In genomic region chr3:38008971-38009580, GRCh38 we compare ENCODE assay signal across 20 cellular contexts. TPM values are rescaled to one million over a fixed set of nuclear protein-coding genes. Genes with fewer than 3 reads are reported as not detected.
DNase-seq lines count a peak whose midpoint lies in the region; ATAC-seq, FAIRE-seq and TF ChIP-seq lines count a peak whose summit lies in the region.
"Had no signal": no experiment of that assay in that cellular context is flagged by ENCODE, and none has a peak within 500 bp of the region (broad histone marks: within the 10 kb centered on the region; RNA-seq: fewer than 3 reads in every experiment).

No MANE protein-coding gene starts in this region.

- H2AFZ ChIP-seq in K562 (ENCODE audit: low read depth, low read length): no peak overlapping the region

- H3K27ac ChIP-seq in right cardiac atrium (ENCODE audit: low read length) (no peak overlapping the region), left ventricle myocardium inferior (replicated peaks) (no peak overlapping the region), K562 (ENCODE audit: extremely low read depth, low read depth, low read length) (no peak overlapping the region)
- H3K27ac ChIP-seq: 22Rv1, C4-2B, HL-60 had no signal

- H3K27me3 ChIP-seq in right cardiac atrium (ENCODE audit: control insufficient read depth, insufficient read depth): no peaks in the 10 kb centered on the region
- H3K27me3 ChIP-seq in left ventricle myocardium inferior (ENCODE audit: low read depth): no peaks in the 10 kb centered on the region
- no peaks in the 10 kb centered on the region for H3K27me3 ChIP-seq in K562 (ENCODE audit: control insufficient read depth in 2 of 2, insufficient read depth in 2 of 2, low read length in 2 of 2)
- H3K27me3 ChIP-seq: Peyer's patch had no signal

- intact Hi-C loops in right cardiac atrium (cut with DNase I): no loop called here
- intact Hi-C loops in left ventricle myocardium inferior (cut with micrococcal nuclease): no loop called here
- intact Hi-C loops in K562 (cut with micrococcal nuclease): no loop called here

- CTCF ChIA-PET in K562 (lab: Yijun Ruan, JAX; ENCODE audit: low intra/inter-chr PET ratio): no interaction called here

- H3K27me3 Mint-ChIP-seq in T-helper 1 cell treated with Interleukin-12 subunit alpha and Interleukin-12 subunit beta and Interleukin-4 antibody, amounts not matched to agents 30 μg/mL and 1 μg/mL, for 36 hours (ENCODE audit: low read depth): no peaks in the 10 kb centered on the region

- peak overlapping the region; percentile 41 for H3K27ac Mint-ChIP-seq in T-helper 1 cell treated with Interleukin-12 subunit alpha and Interleukin-12 subunit beta and Interleukin-4 antibody, amounts not matched to agents 30 μg/mL and 1 μg/mL, for 36 hours
- peak overlapping the region; percentile 87 for H3K27ac Mint-ChIP-seq in stimulated activated effector memory CD8-positive, alpha-beta T cell treated with anti-CD3 and anti-CD28 coated beads, Interleukin-12 subunit alpha, Interleukin-12 subunit beta, amount 100 ng/mL, for 72 hours

- no peak overlapping the region for H3K4me3 ChIP-seq in right cardiac atrium (ENCODE audit: low read length)
- H3K4me3 ChIP-seq in left ventricle myocardium inferior: no peak overlapping the region
- H3K4me3 ChIP-seq in K562: no peak overlapping the region
- H3K4me3 ChIP-seq: HAP-1, Peyer's patch had no signal

- H3K36me3 Mint-ChIP-seq in T-helper 1 cell treated with Interleukin-12 subunit alpha and Interleukin-12 subunit beta and Interleukin-4 antibody, amounts not matched to agents 30 μg/mL and 1 μg/mL, for 36 hours (ENCODE audit: low read depth): peaks cover 4% of the 10 kb centered on the region
- peaks cover 41% of the 10 kb centered on the region for H3K36me3 Mint-ChIP-seq in stimulated activated effector memory CD8-positive, alpha-beta T cell treated with anti-CD3 and anti-CD28 coated beads, Interleukin-12 subunit alpha, Interleukin-12 subunit beta, amount 100 ng/mL, for 72 hours

- H4K20me1 ChIP-seq in K562 (replicated peaks; ENCODE audit: control insufficient read depth, insufficient read depth, low read length): peaks cover 7% of the 10 kb centered on the region

- H3K4me1 ChIP-seq in right cardiac atrium (ENCODE audit: control insufficient read depth, insufficient read depth, low read length) (no peaks in the 10 kb centered on the region), left ventricle myocardium inferior (peaks cover 15% of the 10 kb centered on the region), K562 (replicated peaks in 1 of 2; ENCODE audit: control insufficient read depth in 2 of 2, insufficient read depth in 2 of 2, low read length in 2 of 2) (peaks cover 6 to 46% of the 10 kb centered on the region in 2 experiments; a peak in 4 of 5 replicates)
- H3K4me1 ChIP-seq: HAP-1 had no signal

- ATAC-seq in right cardiac atrium (no peak), K562 (no peak)
- ATAC-seq in stimulated activated effector memory CD8-positive, alpha-beta T cell treated with anti-CD3 and anti-CD28 coated beads, Interleukin-12 subunit alpha, Interleukin-12 subunit beta, amount 100 ng/mL, for 72 hours: no peak
- ATAC-seq: Right ventricle myocardium inferior had no signal

- 0 out of 2 replicates have a peak, but pooled peaks have one; percentile 20 for TF ChIP-seq POLR2A in K562 (conservative IDR thresholded peaks at IDR 0.05)

- no peak for TF ChIP-seq EP300 in K562 (IDR thresholded peaks at IDR 0.05; ENCODE audit: low read length)

- H3K9me1 ChIP-seq in K562 (ENCODE audit: control insufficient read depth, insufficient read depth, low read length): peaks cover 10% of the 10 kb centered on the region

- no peak for TF ChIP-seq RAD21 in K562 (CRISPR knock-in tag; conservative IDR thresholded peaks at IDR 0.05 in 1 of 2, IDR thresholded peaks at IDR 0.05 in 1 of 2)

- H3K9me3 Mint-ChIP-seq in T-helper 1 cell treated with Interleukin-12 subunit alpha and Interleukin-12 subunit beta and Interleukin-4 antibody, amounts not matched to agents 30 μg/mL and 1 μg/mL, for 36 hours: no peaks in the 10 kb centered on the region
- no peaks in the 10 kb centered on the region for H3K9me3 Mint-ChIP-seq in stimulated activated effector memory CD8-positive, alpha-beta T cell treated with anti-CD3 and anti-CD28 coated beads, Interleukin-12 subunit alpha, Interleukin-12 subunit beta, amount 100 ng/mL, for 72 hours

- H3K9me3 ChIP-seq in right cardiac atrium (ENCODE audit: control insufficient read depth, low read length) (no peaks in the 10 kb centered on the region), left ventricle myocardium inferior (replicated peaks) (no peaks in the 10 kb centered on the region), K562 (replicated peaks; ENCODE audit: control insufficient read depth, insufficient read depth, low read depth, low read length) (no peaks in the 10 kb centered on the region)
- H3K9me3 ChIP-seq: HAP-1, Peyer's patch had no signal

- BruUV-seq in K562 (replicated peaks; lab: Mats Ljungman, UMichigan): no TSS peak

- POLR2A ChIA-PET in K562 (lab: Yijun Ruan, JAX): interaction anchor here (0.7 kb wide), 1 partner anchor 29 kb away, joined by 5 read pairs; no protein-coding TSS in a partner anchor

- peaks cover 44% of the 10 kb centered on the region for H3K36me3 ChIP-seq in left ventricle myocardium inferior
- peaks cover 83% of the 10 kb centered on the region for H3K36me3 ChIP-seq in K562 (ENCODE audit: control insufficient read depth, insufficient read depth, low read length)

- H3K4me1 Mint-ChIP-seq in T-helper 1 cell treated with Interleukin-12 subunit alpha and Interleukin-12 subunit beta and Interleukin-4 antibody, amounts not matched to agents 30 μg/mL and 1 μg/mL, for 36 hours (ENCODE audit: low read depth): peaks cover 5% of the 10 kb centered on the region
- peaks cover 20% of the 10 kb centered on the region for H3K4me1 Mint-ChIP-seq in stimulated activated effector memory CD8-positive, alpha-beta T cell treated with anti-CD3 and anti-CD28 coated beads, Interleukin-12 subunit alpha, Interleukin-12 subunit beta, amount 100 ng/mL, for 72 hours

- in situ Hi-C loops in K562 (cut with MboI): no loop called here

- DNase-seq in T-helper 1 cell: no peak
- peak; percentile 8 to 44 (median 29) for DNase-seq in right cardiac atrium
- no peak for DNase-seq in left ventricle myocardium inferior
- peak in 1 of 4 experiments; percentile 13 for DNase-seq in K562 (ENCODE audit: extremely low read depth in 1 of 4, low spot score in 3 of 4)
- DNase-seq in stimulated activated effector memory CD8-positive, alpha-beta T cell treated with anti-CD3 and anti-CD28 coated beads, Interleukin-12 subunit alpha, Interleukin-12 subunit beta, amount 100 ng/mL, for 72 hours (ENCODE audit: low spot score in 2 of 2): no peak
- DNase-seq in OCI-M1 (lab: John Stamatoyannopoulos, UW): no peak
- no peak for DNase-seq in middle frontal gyrus (ENCODE audit: extremely low spot score, low spot score)
- DNase-seq: AML-193, DMS 273 treated with DMSO at 0.1 percent for 48 hours, NCI-H1105, NCI-H2081 had no signal

- H3K4me3 Mint-ChIP-seq in T-helper 1 cell treated with Interleukin-12 subunit alpha and Interleukin-12 subunit beta and Interleukin-4 antibody, amounts not matched to agents 30 μg/mL and 1 μg/mL, for 36 hours: no peak overlapping the region
- H3K4me3 Mint-ChIP-seq in stimulated activated effector memory CD8-positive, alpha-beta T cell treated with anti-CD3 and anti-CD28 coated beads, Interleukin-12 subunit alpha, Interleukin-12 subunit beta, amount 100 ng/mL, for 72 hours: no peak overlapping the region

- H3K9ac ChIP-seq in K562 (ENCODE audit: insufficient read depth in 1 of 2, low read depth in 2 of 2, low read length in 2 of 2): peak overlapping the region in 1 of 2 experiments; percentile 67; a peak in 1 of 4 replicates

- no peak overlapping the region for H3K4me2 ChIP-seq in K562 (ENCODE audit: insufficient read depth, low read length)

- peaks cover 6% of the 10 kb centered on the region; the same call in 1 of the 3 replicates for H3K79me2 ChIP-seq in K562 (ENCODE audit: control insufficient read depth, insufficient read depth, low read length)

- TF ChIP-seq CTCF in left ventricle myocardium inferior (IDR thresholded peaks at IDR 0.05; ENCODE audit: borderline replicate concordance): no peak
- no peak for TF ChIP-seq CTCF in K562 (IDR thresholded peaks at IDR 0.05 in 2 of 3, conservative IDR thresholded peaks at IDR 0.05 in 1 of 3; ENCODE audit: insufficient read depth in 2 of 3, low read depth in 1 of 3, low read length in 3 of 3)

- FAIRE-seq in K562 (lab: Jason Lieb, UNC): no peak
- FAIRE-seq: G401.6 had no signal

- WGBS in right cardiac atrium: 87% methylated on average over 16 of the region's 16 CpGs
- 85% methylated on average over 16 of the region's 16 CpGs for WGBS in K562 (ENCODE audit: insufficient coverage, low coverage, missing lambda C conversion rate)

RNA-seq across cellular contexts. Expression of gene VILL, which starts 18.5 kb away (rescaled TPM):
- total RNA-seq in right cardiac atrium (1 to 10 TPM; 4.0 to 9.7 (median 8.8) TPM), left ventricle myocardium inferior (3.6 TPM), K562 (2014; rRNA removed) (12.6 and 17.4 TPM in 2 replicates), K562 (2014; rRNA removed; fragmentation: Illumina TruSeq; extraction: Trizol) (3.3 and 4.3 TPM in 2 replicates), K562 (2015; rRNA removed; fragmentation: Illumina TruSeq; extraction: Trizol) (8.8 and 9.2 TPM in 2 replicates), K562 (2021) (12.4 and 13.4 TPM in 2 replicates)
- polyA plus RNA-seq in right cardiac atrium (5.4 TPM), K562 (2011; rRNA removed) (7.7 and 10.6 TPM in 2 replicates), K562 (2014; fragmentation: Illumina TruSeq; extraction: Trizol) (8.7 and 9.8 TPM in 2 replicates), K562 (2014; fragmentation: Nextera tagmentation; extraction: Ambion mirVana) (under 1 TPM; 0.11 to 0.49 TPM), K562 (2014; rRNA removed) (16.0 and 18.1 TPM in 2 replicates)
- total RNA-seq in K562 (2011; cell fraction: chromatin; rRNA removed; ENCODE audit: low replicate concordance): 21.1 and 67.2 TPM in 2 replicates
- 38.7 and 48.8 TPM in 2 replicates for total RNA-seq in K562 (2011; cell fraction: nucleolus; rRNA removed)
- 25.6 and 29.8 TPM in 2 replicates for total RNA-seq in K562 (2011; cell fraction: nucleoplasm; rRNA removed)
- 9.8 and 17.0 TPM in 2 replicates for polyA plus RNA-seq in K562 (2011; cell fraction: cytosol; rRNA removed)
- 51.3 and 85.1 TPM in 2 replicates for polyA plus RNA-seq in K562 (2011; cell fraction: nucleus; rRNA removed)
- 10.0 and 15.4 TPM in 2 replicates for polyA plus RNA-seq in K562 (2012)
- 10.8 and 11.9 TPM in 2 replicates for polyA minus RNA-seq in K562 (2011; rRNA and poly(A)+ RNA removed)
- 2.6 and 4.9 TPM in 2 replicates for polyA minus RNA-seq in K562 (2011; cell fraction: cytosol; rRNA and poly(A)+ RNA removed)
- polyA minus RNA-seq in K562 (2011; cell fraction: nucleus; rRNA and poly(A)+ RNA removed): 32.0 and 33.5 TPM in 2 replicates

RNA-seq across cellular contexts. Expression of gene PLCD1, which starts 20.4 kb away (rescaled TPM):
- total RNA-seq in right cardiac atrium (10 to 100 TPM; 12.1 to 17.7 (median 15.2) TPM), left ventricle myocardium inferior (10.3 TPM), K562 (2014; rRNA removed) (152 and 190 TPM in 2 replicates), K562 (2014; rRNA removed; fragmentation: Illumina TruSeq; extraction: Trizol) (60.7 and 88.3 TPM in 2 replicates), K562 (2015; rRNA removed; fragmentation: Illumina TruSeq; extraction: Trizol) (47.5 and 50.1 TPM in 2 replicates), K562 (2021) (149 and 161 TPM in 2 replicates)
- polyA plus RNA-seq in right cardiac atrium (11.2 TPM), K562 (2011; rRNA removed) (209 and 284 TPM in 2 replicates), K562 (2014; fragmentation: Illumina TruSeq; extraction: Trizol) (135 and 145 TPM in 2 replicates), K562 (2014; fragmentation: Nextera tagmentation; extraction: Ambion mirVana) (10 to 100 TPM in 1 of 2 experiments, 1 to 10 TPM in 1; 5.4 to 11.0 TPM), K562 (2014; rRNA removed) (116 and 140 TPM in 2 replicates)
- total RNA-seq in K562 (2011; cell fraction: chromatin; rRNA removed; ENCODE audit: low replicate concordance): 283 and 655 TPM in 2 replicates
- 463 and 540 TPM in 2 replicates for total RNA-seq in K562 (2011; cell fraction: nucleolus; rRNA removed)
- 244 and 351 TPM in 2 replicates for total RNA-seq in K562 (2011; cell fraction: nucleoplasm; rRNA removed)
- polyA plus RNA-seq in K562 (2011; cell fraction: cytosol; rRNA removed): 214 and 249 TPM in 2 replicates
- 1,089 and 1,150 TPM in 2 replicates for polyA plus RNA-seq in K562 (2011; cell fraction: nucleus; rRNA removed)
- polyA plus RNA-seq in K562 (2012): 67.9 and 83.7 TPM in 2 replicates
- polyA minus RNA-seq in K562 (2011; rRNA and poly(A)+ RNA removed): 191 and 192 TPM in 2 replicates
- 144 and 183 TPM in 2 replicates for polyA minus RNA-seq in K562 (2011; cell fraction: cytosol; rRNA and poly(A)+ RNA removed)
- polyA minus RNA-seq in K562 (2011; cell fraction: nucleus; rRNA and poly(A)+ RNA removed): 158 and 240 TPM in 2 replicates

RNA-seq across cellular contexts. Expression of gene DLEC1, which starts 29.9 kb away (rescaled TPM):
- total RNA-seq in right cardiac atrium: 1 to 10 TPM in 1 of 4 donors, under 1 TPM in 3; 0.23 to 1.0 (median 0.61) TPM
- 0.48 TPM for polyA plus RNA-seq in right cardiac atrium
- total RNA-seq in left ventricle myocardium inferior: 0.08 TPM
- total RNA-seq in K562 (2011; cell fraction: chromatin; rRNA removed; ENCODE audit: low replicate concordance): 0.12 TPM in 1 of 2 replicates, not detected in the other
- not detected in 2 replicates for total RNA-seq in K562 (2011; cell fraction: nucleolus; rRNA removed)
- total RNA-seq in K562 (2011; cell fraction: nucleoplasm; rRNA removed): not detected in 2 replicates
- not detected in 2 replicates for total RNA-seq in K562 (2014; rRNA removed)
- not detected in 2 replicates for total RNA-seq in K562 (2014; rRNA removed; fragmentation: Illumina TruSeq; extraction: Trizol)
- total RNA-seq in K562 (2015; rRNA removed; fragmentation: Illumina TruSeq; extraction: Trizol): not detected in 2 replicates
- 0.02 TPM in 1 of 2 replicates, not detected in the other for total RNA-seq in K562 (2021)
- polyA plus RNA-seq in K562 (2011; rRNA removed): not detected in 2 replicates
- polyA plus RNA-seq in K562 (2011; cell fraction: cytosol; rRNA removed): 0.01 TPM in 1 of 2 replicates, not detected in the other
- 0.06 and 0.18 TPM in 2 replicates for polyA plus RNA-seq in K562 (2011; cell fraction: nucleus; rRNA removed)
- 0.10 and 0.18 TPM in 2 replicates for polyA plus RNA-seq in K562 (2012)
- polyA plus RNA-seq in K562 (2014; fragmentation: Illumina TruSeq; extraction: Trizol): not detected in 2 replicates
- under 1 TPM; 0.07 to 0.08 TPM for polyA plus RNA-seq in K562 (2014; fragmentation: Nextera tagmentation; extraction: Ambion mirVana)
- polyA plus RNA-seq in K562 (2014; rRNA removed): not detected in 2 replicates
- polyA minus RNA-seq in K562 (2011; rRNA and poly(A)+ RNA removed): not detected in 2 replicates
- not detected in 2 replicates for polyA minus RNA-seq in K562 (2011; cell fraction: cytosol; rRNA and poly(A)+ RNA removed)
- polyA minus RNA-seq in K562 (2011; cell fraction: nucleus; rRNA and poly(A)+ RNA removed): not detected in 2 replicates
- total RNA-seq: HT1080 had no signal

Comparison
In these comparisons a context has a peak if more than half of its experiments do, and no peak if none do; other contexts are left out.
1. DNase-seq: peak in right cardiac atrium (3 of 3); none in T-helper 1 cell (0 of 5), left ventricle myocardium inferior (single experiment), stimulated activated effector memory CD8-positive, alpha-beta T cell treated with anti-CD3 and anti-CD28 coated beads, Interleukin-12 subunit alpha, Interleukin-12 subunit beta, amount 100 ng/mL, for 72 hours (0 of 2), OCI-M1 (single experiment) and middle frontal gyrus (single experiment).